Comparison of ENCODE assay signal across 14 cellular contexts in the genomic region with DNA sequence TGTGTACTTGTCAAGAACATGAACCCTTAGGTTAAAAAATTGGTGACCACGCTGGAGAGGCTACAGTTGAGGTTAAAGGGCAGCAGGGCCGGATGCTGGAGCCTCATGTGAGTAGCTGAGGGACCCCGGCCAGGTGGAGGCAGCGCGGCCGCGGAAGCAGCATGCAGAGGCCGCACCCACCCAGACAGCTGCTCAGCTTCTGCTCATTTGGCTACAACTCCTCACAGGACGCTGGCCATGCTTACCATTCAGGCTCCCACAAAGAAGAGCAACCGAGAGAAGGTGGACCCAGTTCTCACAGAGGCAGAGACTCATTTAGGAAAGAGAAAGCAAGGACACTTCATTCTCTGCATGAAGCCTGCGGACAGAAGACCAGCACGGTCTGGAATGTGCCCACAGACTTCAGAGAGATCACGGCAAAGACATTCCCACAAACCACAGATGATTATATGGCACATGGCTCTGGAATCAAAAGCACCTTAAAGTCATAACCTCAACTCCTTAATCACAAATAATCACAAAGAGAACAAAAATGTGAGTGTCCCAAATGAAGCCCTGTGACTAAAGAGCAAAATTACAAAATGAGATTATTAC.
DNase-seq lines count a peak whose midpoint lies in the region; ATAC-seq and TF ChIP-seq lines count a peak whose summit lies in the region.
"Had no signal": no experiment of that assay in that cellular context is flagged by ENCODE, and none has a peak within 500 bp of the region (broad histone marks: within the 10 kb centered on the region; RNA-seq: fewer than 3 reads in every experiment).

No MANE protein-coding gene starts in this region.

- no peak for ATAC-seq in activated naive CD8-positive, alpha-beta T cell treated with anti-CD3 and anti-CD28 coated beads, Interleukin-2, amount 50 U/mL, for 24 hours
- ATAC-seq: HepG2, left colon had no signal

- in situ Hi-C loops in HAP-1 (cut with MboI; ENCODE audit: low sequenced_read_pairs), result no loop called here

- no peaks in the 10 kb centered on the region for H3K9me3 Mint-ChIP-seq in osteocyte (ENCODE audit: unreplicated experiment)
- no peaks in the 10 kb centered on the region for H3K9me3 Mint-ChIP-seq in activated naive CD8-positive, alpha-beta T cell treated with anti-CD3 and anti-CD28 coated beads, Interleukin-2, amount 50 U/mL, for 24 hours

- peaks cover 42% of the 10 kb centered on the region for H3K4me1 Mint-ChIP-seq in osteocyte (ENCODE audit: unreplicated experiment)
- H3K4me1 Mint-ChIP-seq in activated naive CD8-positive, alpha-beta T cell treated with anti-CD3 and anti-CD28 coated beads, Interleukin-2, amount 50 U/mL, for 24 hours, result peaks cover 64% of the 10 kb centered on the region

- H3K36me3 ChIP-seq in MG63 (peaks cover 6% of the 10 kb centered on the region; the same call in 1 of the 2 replicates), HAP-1 (replicated peaks) (no peaks in the 10 kb centered on the region)

- no peak for TF ChIP-seq CTCF in osteocyte (IDR thresholded peaks at IDR 0.05)
- no peak for TF ChIP-seq CTCF in GM20000 (IDR thresholded peaks at IDR 0.05; ENCODE audit: extremely low read depth, missing control alignments)

- H3K9me3 ChIP-seq in MG63 (no peaks in the 10 kb centered on the region), HAP-1 (no peaks in the 10 kb centered on the region)
- H3K9me3 ChIP-seq: sigmoid colon had no signal

- H3K36me3 Mint-ChIP-seq in osteocyte (ENCODE audit: unreplicated experiment), result peaks cover 14% of the 10 kb centered on the region
- peaks cover 6% of the 10 kb centered on the region for H3K36me3 Mint-ChIP-seq in activated naive CD8-positive, alpha-beta T cell treated with anti-CD3 and anti-CD28 coated beads, Interleukin-2, amount 50 U/mL, for 24 hours (ENCODE audit: low read depth)

- H3K27me3 ChIP-seq in MG63 (no peaks in the 10 kb centered on the region), HAP-1 (ENCODE audit: low read depth) (no peaks in the 10 kb centered on the region)
- H3K27me3 ChIP-seq: sigmoid colon had no signal

- H3K4me3 Mint-ChIP-seq in osteocyte (ENCODE audit: unreplicated experiment), result no peak overlapping the region
- no peak overlapping the region for H3K4me3 Mint-ChIP-seq in activated naive CD8-positive, alpha-beta T cell treated with anti-CD3 and anti-CD28 coated beads, Interleukin-2, amount 50 U/mL, for 24 hours

- peak overlapping the region; percentile 7 for H3K27ac Mint-ChIP-seq in osteocyte (ENCODE audit: unreplicated experiment)
- no peak overlapping the region for H3K27ac Mint-ChIP-seq in activated naive CD8-positive, alpha-beta T cell treated with anti-CD3 and anti-CD28 coated beads, Interleukin-2, amount 50 U/mL, for 24 hours

- DNase-seq in Daoy (ENCODE audit: low read depth), result peak; percentile 96
- peak; percentile 34 for DNase-seq in MG63
- DNase-seq in dedifferentiated amniotic fluid mesenchymal stem cell (ENCODE audit: extremely low spot score), result peak; percentile 58
- DNase-seq in osteocyte (ENCODE audit: extremely low spot score, unreplicated experiment), result no peak
- no peak for DNase-seq in activated CD4-positive, alpha-beta T cell treated with anti-CD3 and anti-CD28 coated beads for 1 hour
- no peak for DNase-seq in HAP-1 (ENCODE audit: low spot score in 2 of 2)
- no peak for DNase-seq in GM20000 (ENCODE audit: low spot score)
- DNase-seq in activated naive CD8-positive, alpha-beta T cell treated with anti-CD3 and anti-CD28 coated beads, Interleukin-2, amount 50 U/mL, for 24 hours, result no peak
- DNase-seq: effector memory CD4-positive, alpha-beta T cell; NCI-H226; sigmoid colon; SW 1271 had no signal

- H3K4me3 ChIP-seq in MG63 (no peak overlapping the region), HAP-1 (no peak overlapping the region)
- H3K4me3 ChIP-seq: sigmoid colon had no signal

- H3K27me3 Mint-ChIP-seq in osteocyte (ENCODE audit: unreplicated experiment), result no peaks in the 10 kb centered on the region
- H3K27me3 Mint-ChIP-seq in activated naive CD8-positive, alpha-beta T cell treated with anti-CD3 and anti-CD28 coated beads, Interleukin-2, amount 50 U/mL, for 24 hours, result no peaks in the 10 kb centered on the region

- no peaks in the 10 kb centered on the region for H3K4me1 ChIP-seq in HAP-1

Comparison
In these comparisons a context has a peak if more than half of its experiments do, and no peak if none do; other contexts are left out.
1. DNase-seq: peak in Daoy (single experiment), MG63 (single experiment) and dedifferentiated amniotic fluid mesenchymal stem cell (single experiment); none in osteocyte (single experiment), activated CD4-positive, alpha-beta T cell treated with anti-CD3 and anti-CD28 coated beads for 1 hour (single experiment), HAP-1 (0 of 2), GM20000 (single experiment) and activated naive CD8-positive, alpha-beta T cell treated with anti-CD3 and anti-CD28 coated beads, Interleukin-2, amount 50 U/mL, for 24 hours (single experiment).